ENCODE assay signal across 1 cellular context in genomic region chrX:15751160-15751819, GRCh38.
TF ChIP-seq lines count a peak whose summit lies in the region.

No MANE protein-coding gene starts in this region.

TF ChIP-seq in GM23338, 12 proteins besides CTCF, POLR2A, EP300 and RAD21 (continued from another document):
- TF ChIP-seq, protein P1, sequence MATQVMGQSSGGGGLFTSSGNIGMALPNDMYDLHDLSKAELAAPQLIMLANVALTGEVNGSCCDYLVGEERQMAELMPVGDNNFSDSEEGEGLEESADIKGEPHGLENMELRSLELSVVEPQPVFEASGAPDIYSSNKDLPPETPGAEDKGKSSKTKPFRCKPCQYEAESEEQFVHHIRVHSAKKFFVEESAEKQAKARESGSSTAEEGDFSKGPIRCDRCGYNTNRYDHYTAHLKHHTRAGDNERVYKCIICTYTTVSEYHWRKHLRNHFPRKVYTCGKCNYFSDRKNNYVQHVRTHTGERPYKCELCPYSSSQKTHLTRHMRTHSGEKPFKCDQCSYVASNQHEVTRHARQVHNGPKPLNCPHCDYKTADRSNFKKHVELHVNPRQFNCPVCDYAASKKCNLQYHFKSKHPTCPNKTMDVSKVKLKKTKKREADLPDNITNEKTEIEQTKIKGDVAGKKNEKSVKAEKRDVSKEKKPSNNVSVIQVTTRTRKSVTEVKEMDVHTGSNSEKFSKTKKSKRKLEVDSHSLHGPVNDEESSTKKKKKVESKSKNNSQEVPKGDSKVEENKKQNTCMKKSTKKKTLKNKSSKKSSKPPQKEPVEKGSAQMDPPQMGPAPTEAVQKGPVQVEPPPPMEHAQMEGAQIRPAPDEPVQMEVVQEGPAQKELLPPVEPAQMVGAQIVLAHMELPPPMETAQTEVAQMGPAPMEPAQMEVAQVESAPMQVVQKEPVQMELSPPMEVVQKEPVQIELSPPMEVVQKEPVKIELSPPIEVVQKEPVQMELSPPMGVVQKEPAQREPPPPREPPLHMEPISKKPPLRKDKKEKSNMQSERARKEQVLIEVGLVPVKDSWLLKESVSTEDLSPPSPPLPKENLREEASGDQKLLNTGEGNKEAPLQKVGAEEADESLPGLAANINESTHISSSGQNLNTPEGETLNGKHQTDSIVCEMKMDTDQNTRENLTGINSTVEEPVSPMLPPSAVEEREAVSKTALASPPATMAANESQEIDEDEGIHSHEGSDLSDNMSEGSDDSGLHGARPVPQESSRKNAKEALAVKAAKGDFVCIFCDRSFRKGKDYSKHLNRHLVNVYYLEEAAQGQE (IDR thresholded peaks at IDR 0.05; ENCODE audit: unreplicated experiment) = no peak
- TF ChIP-seq ZNF331 (CRISPR knock-in tag; IDR thresholded peaks at IDR 0.05; ENCODE audit: low read depth) (no peak), STAT1 (IDR thresholded peaks at IDR 0.05; ENCODE audit: unreplicated experiment) (no peak), CREB1 (CRISPR knock-in tag; IDR thresholded peaks at IDR 0.05; ENCODE audit: low read depth) (no peak), ZNF114 (CRISPR knock-in tag; IDR thresholded peaks at IDR 0.05) (no peak), EZH2 (IDR thresholded peaks at IDR 0.05; ENCODE audit: low read depth, unreplicated experiment) (no peak)
